In the genomic region with DNA sequence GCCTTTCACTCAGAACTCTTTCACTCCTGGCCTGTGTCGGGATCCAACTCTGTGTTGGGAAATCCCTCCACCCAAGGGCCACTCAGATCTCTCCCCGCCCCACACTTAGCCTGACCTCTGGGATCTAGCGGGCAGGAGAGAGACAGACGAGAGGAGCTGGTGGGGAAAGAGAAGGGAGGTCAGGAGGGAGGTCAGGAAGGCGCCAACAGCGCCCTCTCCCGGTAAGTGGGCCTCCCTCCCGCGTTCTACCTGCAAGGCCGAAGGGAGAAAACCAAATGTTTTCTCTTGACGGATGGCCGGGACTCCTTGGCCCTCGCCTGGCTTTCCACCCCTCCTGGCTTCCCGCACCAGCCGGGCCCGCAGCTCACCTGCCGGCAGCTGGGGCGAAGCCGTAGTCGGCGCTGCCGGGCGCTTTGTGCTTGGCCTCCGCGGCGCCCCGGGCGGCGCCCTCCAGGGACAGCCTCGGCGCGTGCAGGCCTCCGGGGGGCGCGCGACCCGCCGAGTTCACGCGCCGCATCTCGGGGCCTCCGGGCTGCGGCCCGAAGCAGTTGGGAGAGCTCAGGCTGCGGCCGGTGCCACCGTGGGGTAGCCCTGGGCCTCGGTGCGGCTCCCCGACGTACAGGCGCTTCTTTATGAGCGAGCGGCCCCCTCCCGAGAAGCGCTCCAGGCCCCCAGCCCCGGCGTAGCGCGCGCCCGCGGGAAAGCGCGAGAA, we compare ENCODE assay signal across 1 cellular context.
TF ChIP-seq lines count a peak whose summit lies in the region.

No MANE protein-coding gene starts in this region.

TF ChIP-seq in HepG2, 621 proteins besides CTCF, POLR2A, EP300 and RAD21 (continued from another document and continues in another):
- TF ChIP-seq, protein P1, sequence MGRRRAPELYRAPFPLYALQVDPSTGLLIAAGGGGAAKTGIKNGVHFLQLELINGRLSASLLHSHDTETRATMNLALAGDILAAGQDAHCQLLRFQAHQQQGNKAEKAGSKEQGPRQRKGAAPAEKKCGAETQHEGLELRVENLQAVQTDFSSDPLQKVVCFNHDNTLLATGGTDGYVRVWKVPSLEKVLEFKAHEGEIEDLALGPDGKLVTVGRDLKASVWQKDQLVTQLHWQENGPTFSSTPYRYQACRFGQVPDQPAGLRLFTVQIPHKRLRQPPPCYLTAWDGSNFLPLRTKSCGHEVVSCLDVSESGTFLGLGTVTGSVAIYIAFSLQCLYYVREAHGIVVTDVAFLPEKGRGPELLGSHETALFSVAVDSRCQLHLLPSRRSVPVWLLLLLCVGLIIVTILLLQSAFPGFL (CRISPR knock-in tag; IDR thresholded peaks at IDR 0.05) = no peak
- TF ChIP-seq BRD4 (CRISPR knock-in tag; IDR thresholded peaks at IDR 0.05) = no peak
- TF ChIP-seq ZBTB38 (CRISPR knock-in tag; IDR thresholded peaks at IDR 0.05) = no peak
- TF ChIP-seq, protein P2, sequence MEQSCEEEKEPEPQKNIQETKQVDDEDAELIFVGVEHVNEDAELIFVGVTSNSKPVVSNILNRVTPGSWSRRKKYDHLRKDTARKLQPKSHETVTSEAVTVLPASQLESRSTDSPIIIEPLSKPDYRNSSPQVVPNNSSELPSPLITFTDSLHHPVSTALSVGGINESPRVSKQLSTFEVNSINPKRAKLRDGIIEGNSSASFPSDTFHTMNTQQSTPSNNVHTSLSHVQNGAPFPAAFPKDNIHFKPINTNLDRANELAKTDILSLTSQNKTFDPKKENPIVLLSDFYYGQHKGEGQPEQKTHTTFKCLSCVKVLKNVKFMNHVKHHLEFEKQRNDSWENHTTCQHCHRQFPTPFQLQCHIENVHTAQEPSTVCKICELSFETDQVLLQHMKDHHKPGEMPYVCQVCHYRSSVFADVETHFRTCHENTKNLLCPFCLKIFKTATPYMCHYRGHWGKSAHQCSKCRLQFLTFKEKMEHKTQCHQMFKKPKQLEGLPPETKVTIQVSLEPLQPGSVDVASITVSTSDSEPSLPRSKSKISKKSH (CRISPR knock-in tag; IDR thresholded peaks at IDR 0.05; ENCODE audit: borderline replicate concordance) = peak; percentile 65; the same call in 1 of the 2 replicates
- TF ChIP-seq ELF1 (CRISPR knock-in tag; IDR thresholded peaks at IDR 0.05) = no peak
- no peak for TF ChIP-seq HDAC2 (CRISPR knock-in tag; IDR thresholded peaks at IDR 0.05)
- no peak for TF ChIP-seq ZNF660 (CRISPR knock-in tag; IDR thresholded peaks at IDR 0.05; ENCODE audit: borderline replicate concordance, low read depth)
- no peak for TF ChIP-seq IRF2 (CRISPR knock-in tag; IDR thresholded peaks at IDR 0.05)
- no peak for TF ChIP-seq MEIS1 (CRISPR knock-in tag; IDR thresholded peaks at IDR 0.05; ENCODE audit: borderline replicate concordance)
- TF ChIP-seq, protein P3, sequence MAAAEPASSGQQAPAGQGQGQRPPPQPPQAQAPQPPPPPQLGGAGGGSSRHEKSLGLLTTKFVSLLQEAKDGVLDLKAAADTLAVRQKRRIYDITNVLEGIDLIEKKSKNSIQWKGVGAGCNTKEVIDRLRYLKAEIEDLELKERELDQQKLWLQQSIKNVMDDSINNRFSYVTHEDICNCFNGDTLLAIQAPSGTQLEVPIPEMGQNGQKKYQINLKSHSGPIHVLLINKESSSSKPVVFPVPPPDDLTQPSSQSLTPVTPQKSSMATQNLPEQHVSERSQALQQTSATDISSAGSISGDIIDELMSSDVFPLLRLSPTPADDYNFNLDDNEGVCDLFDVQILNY (CRISPR knock-in tag; conservative IDR thresholded peaks at IDR 0.05) = 0 out of 2 replicates have a peak, but pooled peaks have one; percentile 46
- TF ChIP-seq HMG20A (CRISPR knock-in tag; IDR thresholded peaks at IDR 0.05; ENCODE audit: borderline replicate concordance) = no peak
- no peak for TF ChIP-seq ZC3H4 (CRISPR knock-in tag; IDR thresholded peaks at IDR 0.05; ENCODE audit: borderline replicate concordance)
- TF ChIP-seq, protein P4, sequence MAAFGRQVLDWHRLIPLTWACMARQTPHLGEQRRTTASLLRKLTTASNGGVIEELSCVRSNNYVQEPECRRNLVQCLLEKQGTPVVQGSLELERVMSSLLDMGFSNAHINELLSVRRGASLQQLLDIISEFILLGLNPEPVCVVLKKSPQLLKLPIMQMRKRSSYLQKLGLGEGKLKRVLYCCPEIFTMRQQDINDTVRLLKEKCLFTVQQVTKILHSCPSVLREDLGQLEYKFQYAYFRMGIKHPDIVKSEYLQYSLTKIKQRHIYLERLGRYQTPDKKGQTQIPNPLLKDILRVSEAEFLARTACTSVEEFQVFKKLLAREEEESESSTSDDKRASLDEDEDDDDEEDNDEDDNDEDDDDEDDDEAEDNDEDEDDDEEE (CRISPR knock-in tag; IDR thresholded peaks at IDR 0.05) = no peak
- no peak for TF ChIP-seq ZIK1 (CRISPR knock-in tag; IDR thresholded peaks at IDR 0.05; ENCODE audit: borderline replicate concordance, low read depth)
- TF ChIP-seq, protein P5, sequence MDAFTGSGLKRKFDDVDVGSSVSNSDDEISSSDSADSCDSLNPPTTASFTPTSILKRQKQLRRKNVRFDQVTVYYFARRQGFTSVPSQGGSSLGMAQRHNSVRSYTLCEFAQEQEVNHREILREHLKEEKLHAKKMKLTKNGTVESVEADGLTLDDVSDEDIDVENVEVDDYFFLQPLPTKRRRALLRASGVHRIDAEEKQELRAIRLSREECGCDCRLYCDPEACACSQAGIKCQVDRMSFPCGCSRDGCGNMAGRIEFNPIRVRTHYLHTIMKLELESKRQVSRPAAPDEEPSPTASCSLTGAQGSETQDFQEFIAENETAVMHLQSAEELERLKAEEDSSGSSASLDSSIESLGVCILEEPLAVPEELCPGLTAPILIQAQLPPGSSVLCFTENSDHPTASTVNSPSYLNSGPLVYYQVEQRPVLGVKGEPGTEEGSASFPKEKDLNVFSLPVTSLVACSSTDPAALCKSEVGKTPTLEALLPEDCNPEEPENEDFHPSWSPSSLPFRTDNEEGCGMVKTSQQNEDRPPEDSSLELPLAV (CRISPR knock-in tag; conservative IDR thresholded peaks at IDR 0.05; ENCODE audit: low read depth) = no peak
- TF ChIP-seq TFAP4 (IDR thresholded peaks at IDR 0.05; ENCODE audit: borderline replicate concordance, low read depth) = no peak
- no peak for TF ChIP-seq PHB2 (IDR thresholded peaks at IDR 0.05; ENCODE audit: partially characterized antibody)
- no peak for TF ChIP-seq ATF7-NPFF (CRISPR knock-in tag; IDR thresholded peaks at IDR 0.05; ENCODE audit: low read depth)
- TF ChIP-seq, protein P6, sequence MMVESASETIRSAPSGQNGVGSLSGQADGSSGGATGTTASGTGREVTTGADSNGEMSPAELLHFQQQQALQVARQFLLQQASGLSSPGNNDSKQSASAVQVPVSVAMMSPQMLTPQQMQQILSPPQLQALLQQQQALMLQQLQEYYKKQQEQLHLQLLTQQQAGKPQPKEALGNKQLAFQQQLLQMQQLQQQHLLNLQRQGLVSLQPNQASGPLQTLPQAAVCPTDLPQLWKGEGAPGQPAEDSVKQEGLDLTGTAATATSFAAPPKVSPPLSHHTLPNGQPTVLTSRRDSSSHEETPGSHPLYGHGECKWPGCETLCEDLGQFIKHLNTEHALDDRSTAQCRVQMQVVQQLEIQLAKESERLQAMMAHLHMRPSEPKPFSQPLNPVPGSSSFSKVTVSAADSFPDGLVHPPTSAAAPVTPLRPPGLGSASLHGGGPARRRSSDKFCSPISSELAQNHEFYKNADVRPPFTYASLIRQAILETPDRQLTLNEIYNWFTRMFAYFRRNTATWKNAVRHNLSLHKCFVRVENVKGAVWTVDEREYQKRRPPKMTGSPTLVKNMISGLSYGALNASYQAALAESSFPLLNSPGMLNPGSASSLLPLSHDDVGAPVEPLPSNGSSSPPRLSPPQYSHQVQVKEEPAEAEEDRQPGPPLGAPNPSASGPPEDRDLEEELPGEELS (CRISPR knock-in tag; IDR thresholded peaks at IDR 0.05) = no peak
- no peak for TF ChIP-seq ZNF629 (CRISPR knock-in tag; conservative IDR thresholded peaks at IDR 0.05)
- no peak for TF ChIP-seq SOX5 (CRISPR knock-in tag; IDR thresholded peaks at IDR 0.05; ENCODE audit: borderline replicate concordance)
- no peak for TF ChIP-seq PRMT3 (CRISPR knock-in tag; IDR thresholded peaks at IDR 0.05; ENCODE audit: borderline replicate concordance, low read depth)
- TF ChIP-seq MTA3 (CRISPR knock-in tag; IDR thresholded peaks at IDR 0.05) = no peak
- no peak for TF ChIP-seq ZNF644 (CRISPR knock-in tag; IDR thresholded peaks at IDR 0.05; ENCODE audit: low read depth)
- TF ChIP-seq, protein P7, sequence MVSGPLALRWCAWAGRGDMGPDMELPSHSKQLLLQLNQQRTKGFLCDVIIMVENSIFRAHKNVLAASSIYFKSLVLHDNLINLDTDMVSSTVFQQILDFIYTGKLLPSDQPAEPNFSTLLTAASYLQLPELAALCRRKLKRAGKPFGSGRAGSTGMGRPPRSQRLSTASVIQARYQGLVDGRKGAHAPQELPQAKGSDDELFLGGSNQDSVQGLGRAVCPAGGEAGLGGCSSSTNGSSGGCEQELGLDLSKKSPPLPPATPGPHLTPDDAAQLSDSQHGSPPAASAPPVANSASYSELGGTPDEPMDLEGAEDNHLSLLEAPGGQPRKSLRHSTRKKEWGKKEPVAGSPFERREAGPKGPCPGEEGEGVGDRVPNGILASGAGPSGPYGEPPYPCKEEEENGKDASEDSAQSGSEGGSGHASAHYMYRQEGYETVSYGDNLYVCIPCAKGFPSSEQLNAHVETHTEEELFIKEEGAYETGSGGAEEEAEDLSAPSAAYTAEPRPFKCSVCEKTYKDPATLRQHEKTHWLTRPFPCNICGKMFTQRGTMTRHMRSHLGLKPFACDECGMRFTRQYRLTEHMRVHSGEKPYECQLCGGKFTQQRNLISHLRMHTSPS (CRISPR knock-in tag; IDR thresholded peaks at IDR 0.05; ENCODE audit: low read depth) = no peak
- peak; percentile 37 for TF ChIP-seq YY1 (IDR thresholded peaks at IDR 0.05; ENCODE audit: insufficient read depth, insufficient replicate concordance, low read depth, low read length)
- TF ChIP-seq KDM5B (CRISPR knock-in tag; IDR thresholded peaks at IDR 0.05; ENCODE audit: borderline replicate concordance) = no peak
- peak; percentile 36; the same call in 1 of the 2 replicates for TF ChIP-seq SMC3 (IDR thresholded peaks at IDR 0.05; ENCODE audit: low read length)
- TF ChIP-seq, protein P8, sequence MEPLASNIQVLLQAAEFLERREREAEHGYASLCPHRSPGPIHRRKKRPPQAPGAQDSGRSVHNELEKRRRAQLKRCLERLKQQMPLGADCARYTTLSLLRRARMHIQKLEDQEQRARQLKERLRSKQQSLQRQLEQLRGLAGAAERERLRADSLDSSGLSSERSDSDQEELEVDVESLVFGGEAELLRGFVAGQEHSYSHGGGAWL (CRISPR knock-in tag; IDR thresholded peaks at IDR 0.05) = no peak
- peak; percentile 28; the same call in 1 of the 2 replicates for TF ChIP-seq RXRB (CRISPR knock-in tag; IDR thresholded peaks at IDR 0.05; ENCODE audit: borderline replicate concordance)
- no peak for TF ChIP-seq ONECUT2 (CRISPR knock-in tag; IDR thresholded peaks at IDR 0.05)
- peak; percentile 32; the same call in 1 of the 2 replicates for TF ChIP-seq ZFY (CRISPR knock-in tag; IDR thresholded peaks at IDR 0.05)
- TF ChIP-seq E2F1 (CRISPR knock-in tag; IDR thresholded peaks at IDR 0.05) = no peak
- TF ChIP-seq PHF8 (CRISPR knock-in tag; IDR thresholded peaks at IDR 0.05) = peak; percentile 28; the same call in 1 of the 2 replicates
- TF ChIP-seq SALL1 (CRISPR knock-in tag; IDR thresholded peaks at IDR 0.05) = no peak
- TF ChIP-seq SOX13 (IDR thresholded peaks at IDR 0.05) = no peak
- no peak for TF ChIP-seq SOX13 (CRISPR knock-in tag; conservative IDR thresholded peaks at IDR 0.05 in 1 of 2, IDR thresholded peaks at IDR 0.05 in 1 of 2)
- 0 out of 2 replicates have a peak, but pooled peaks have one; percentile 44 for TF ChIP-seq ZNF124 (CRISPR knock-in tag; IDR thresholded peaks at IDR 0.05)
- no peak for TF ChIP-seq ZNF83 (CRISPR knock-in tag; IDR thresholded peaks at IDR 0.05; ENCODE audit: borderline replicate concordance)
- no peak for TF ChIP-seq ZNF598 (CRISPR knock-in tag; IDR thresholded peaks at IDR 0.05; ENCODE audit: borderline replicate concordance)
- no peak for TF ChIP-seq ZNF614 (CRISPR knock-in tag; IDR thresholded peaks at IDR 0.05; ENCODE audit: borderline replicate concordance)
- no peak for TF ChIP-seq SP2 (CRISPR knock-in tag; IDR thresholded peaks at IDR 0.05)
- TF ChIP-seq IKZF5 (CRISPR knock-in tag; IDR thresholded peaks at IDR 0.05) = peak; percentile 26; the same call in 1 of the 2 replicates
- TF ChIP-seq ZFP82 (CRISPR knock-in tag; IDR thresholded peaks at IDR 0.05; ENCODE audit: borderline replicate concordance) = no peak
- no peak for TF ChIP-seq ZXDC (CRISPR knock-in tag; IDR thresholded peaks at IDR 0.05)
